ENCODE assay signal across 8 cellular contexts in genomic region chr4:128461300-128462103, GRCh38.
A peak's percentile ranks its signal among the peaks of the same experiment; 100 is the strongest.
DNase-seq lines count a peak whose midpoint lies in the region; ATAC-seq, FAIRE-seq and TF ChIP-seq lines count a peak whose summit lies in the region.

No MANE protein-coding gene starts in this region.

- H3K27ac ChIP-seq in parathyroid adenoma (no peak overlapping the region), esophagus muscularis mucosa (replicated peaks in 1 of 4) (no peak overlapping the region), kidney (ENCODE audit: low read depth in 2 of 2, low read length in 2 of 2) (peak overlapping the region in 1 of 2 donors; percentile 10)

- peak; percentile 30 for DNase-seq in HTR-8/SVneo (ENCODE audit: insufficient read length, low spot score)
- peak; percentile 94 for DNase-seq in choroid plexus epithelial cell (ENCODE audit: low read depth)
- no peak for DNase-seq in esophagus muscularis mucosa (ENCODE audit: extremely low spot score)
- DNase-seq in NCI-H446 treated with DMSO at 0.1 percent for 48 hours (lab: John Stamatoyannopoulos, UW), result no peak
- no peak for DNase-seq in kidney
- no peak for DNase-seq in UCSD-AML1 (lab: John Stamatoyannopoulos, UW; ENCODE audit: unreplicated experiment)

- TF ChIP-seq EP300 in esophagus muscularis mucosa (IDR thresholded peaks at IDR 0.05), result no peak

- no peaks in the 10 kb centered on the region for H3K4me1 ChIP-seq in parathyroid adenoma
- H3K4me1 ChIP-seq in esophagus muscularis mucosa, result no peaks in the 10 kb centered on the region
- H3K4me1 ChIP-seq in kidney (ENCODE audit: control insufficient read depth in 1 of 2, insufficient read depth in 1 of 2, low read depth in 1 of 2, low read length in 2 of 2), result no peaks in the 10 kb centered on the region

- FAIRE-seq in HTR-8/SVneo (lab: Jason Lieb, UNC), result no peak
- no peak for FAIRE-seq in kidney (lab: Jason Lieb, UNC)

- TF ChIP-seq CTCF in choroid plexus epithelial cell (conservative IDR thresholded peaks at IDR 0.05; ENCODE audit: low read depth, low read length) (no peak), parathyroid adenoma (IDR thresholded peaks at IDR 0.05) (no peak), esophagus muscularis mucosa (IDR thresholded peaks at IDR 0.05) (no peak), kidney (IDR thresholded peaks at IDR 0.05; ENCODE audit: borderline replicate concordance, extremely low read depth, insufficient read depth) (no peak)

- peak; percentile 62 for ATAC-seq in GM18907 (IDR thresholded peaks at IDR 0.05; ENCODE audit: unreplicated experiment)

- WGBS in esophagus muscularis mucosa, result 60% methylated on average over 5 of the region's 5 CpGs

- no peaks in the 10 kb centered on the region for H3K36me3 ChIP-seq in parathyroid adenoma (ENCODE audit: control insufficient read depth, insufficient read depth, low read length)
- no peaks in the 10 kb centered on the region for H3K36me3 ChIP-seq in esophagus muscularis mucosa
- no peaks in the 10 kb centered on the region for H3K36me3 ChIP-seq in kidney (ENCODE audit: control insufficient read depth in 1 of 2, insufficient read depth in 2 of 2, low read length in 2 of 2)

- H3K4me2 ChIP-seq in parathyroid adenoma (ENCODE audit: low read length), result no peak overlapping the region

- peak overlapping the region; percentile 38 for H2AFZ ChIP-seq in parathyroid adenoma

- no peak for TF ChIP-seq POLR2A in esophagus muscularis mucosa (IDR thresholded peaks at IDR 0.05; ENCODE audit: low read depth)

- H3K4me3 ChIP-seq in choroid plexus epithelial cell (ENCODE audit: low read depth, low read length), result no peak overlapping the region
- H3K4me3 ChIP-seq in parathyroid adenoma (ENCODE audit: low read depth, low read length), result no peak overlapping the region
- H3K4me3 ChIP-seq in esophagus muscularis mucosa, result no peak overlapping the region
- H3K4me3 ChIP-seq in kidney (ENCODE audit: low read length in 2 of 2), result no peak overlapping the region

- H3K79me2 ChIP-seq in parathyroid adenoma, result no peaks in the 10 kb centered on the region

- H3K9me3 ChIP-seq in parathyroid adenoma (ENCODE audit: control insufficient read depth, low read length) (no peaks in the 10 kb centered on the region), esophagus muscularis mucosa (no peaks in the 10 kb centered on the region), kidney (ENCODE audit: control insufficient read depth in 1 of 2, low read length in 2 of 2) (no peaks in the 10 kb centered on the region)

- intact Hi-C loops in esophagus muscularis mucosa (cut with DNase I), result no loop called here
- intact Hi-C loops in kidney (cut with DNase I), result no loop called here

- H3K27me3 ChIP-seq in parathyroid adenoma (ENCODE audit: control insufficient read depth, insufficient read depth, low read length) (no peaks in the 10 kb centered on the region), esophagus muscularis mucosa (no peaks in the 10 kb centered on the region)

- H3K9ac ChIP-seq in parathyroid adenoma (no peak overlapping the region), kidney (ENCODE audit: low read length in 2 of 2) (no peak overlapping the region)

Comparison
In these comparisons a context has a peak if more than half of its experiments do, and no peak if none do; other contexts are left out.
1. DNase-seq: peak in HTR-8/SVneo (single experiment) and choroid plexus epithelial cell (single experiment); none in esophagus muscularis mucosa (single experiment), NCI-H446 treated with DMSO at 0.1 percent for 48 hours (single experiment), kidney (single experiment) and UCSD-AML1 (single experiment).